Comparison of ENCODE assay signal across 13 cellular contexts in genomic region chr5:111697215-111697614, GRCh38. TPM values are rescaled to one million over a fixed set of nuclear protein-coding genes. Genes with fewer than 3 reads are reported as not detected.
DNase-seq lines count a peak whose midpoint lies in the region; FAIRE-seq and TF ChIP-seq lines count a peak whose summit lies in the region.
"Had no signal": no experiment of that assay in that cellular context is flagged by ENCODE, and none has a peak within 500 bp of the region (broad histone marks: within the 10 kb centered on the region; RNA-seq: fewer than 3 reads in every experiment).

No MANE protein-coding gene starts in this region.

- DNase-seq in G401 (ENCODE audit: low spot score): peak; percentile 62
- peak; percentile 37 for DNase-seq in NCI-H187 treated with DMSO at 0.1 percent for 48 hours (lab: John Stamatoyannopoulos, UW)
- peak; percentile 60 for DNase-seq in astrocyte of the hippocampus (ENCODE audit: low read depth, low spot score)
- peak; percentile 14 for DNase-seq in midbrain (lab: John Stamatoyannopoulos, UW)
- no peak for DNase-seq in activated T-cell treated with anti-CD3 and anti-CD28 coated beads, Interleukin-2, amount 50 U/mL, for 48 hours
- no peak for DNase-seq in H54 (ENCODE audit: insufficient read length, low spot score)
- DNase-seq in glutamatergic neuron: no peak
- no peak for DNase-seq in activated CD4-positive, alpha-beta T cell treated with anti-CD3 and anti-CD28 coated beads for 48 hours
- DNase-seq: activated CD4-positive, CD25-positive, alpha-beta regulatory T cell; activated T-cell treated with anti-CD3 and anti-CD28 coated beads, Interleukin-2, amount 50 U/mL, for 4 hours; IMR-90; tibial artery had no signal

- no peak overlapping the region for H3K27ac Mint-ChIP-seq in glutamatergic neuron (ENCODE audit: unreplicated experiment)

- H3K36me3 Mint-ChIP-seq in glutamatergic neuron (ENCODE audit: unreplicated experiment): no peaks in the 10 kb centered on the region

- H3K4me1 Mint-ChIP-seq in glutamatergic neuron (ENCODE audit: low read depth, unreplicated experiment): no peaks in the 10 kb centered on the region

- no peak overlapping the region for H3K4me3 Mint-ChIP-seq in glutamatergic neuron (ENCODE audit: unreplicated experiment)
- H3K4me3 Mint-ChIP-seq: activated T-cell treated with anti-CD3 and anti-CD28 coated beads, Interleukin-2, amount 50 U/mL, for 4 hours had no signal

- no peak for FAIRE-seq in H54 (lab: Jason Lieb, UNC)
- FAIRE-seq: D721Med had no signal

- in situ Hi-C loops in G401 (cut with HindIII; ENCODE audit: low sequenced_read_pairs): no loop called here

- no peak for TF ChIP-seq CTCF in glutamatergic neuron (IDR thresholded peaks at IDR 0.05; ENCODE audit: partially characterized antibody, unreplicated experiment)

- no peak for TF ChIP-seq POLR2A in H54 (IDR thresholded peaks at IDR 0.05; ENCODE audit: low read depth, low read length)

- peaks cover 2% of the 10 kb centered on the region for H3K9me3 Mint-ChIP-seq in glutamatergic neuron (ENCODE audit: unreplicated experiment)
- H3K9me3 Mint-ChIP-seq: activated T-cell treated with anti-CD3 and anti-CD28 coated beads, Interleukin-2, amount 50 U/mL, for 4 hours had no signal

- no peaks in the 10 kb centered on the region for H3K27me3 Mint-ChIP-seq in glutamatergic neuron (ENCODE audit: unreplicated experiment)

RNA-seq across cellular contexts. Expression of gene NREP, which starts 59.8 kb away (rescaled TPM):
- 2.3 and 6.9 TPM in 2 replicates for total RNA-seq in G401 (2014; rRNA removed; shearing (Covaris generic))
- total RNA-seq in glutamatergic neuron (ENCODE audit: unreplicated experiment): 904 TPM

Comparison
In these comparisons a context has a peak if more than half of its experiments do, and no peak if none do; other contexts are left out.
1. DNase-seq: peak in G401 (single experiment), NCI-H187 treated with DMSO at 0.1 percent for 48 hours (single experiment), astrocyte of the hippocampus (single experiment) and midbrain (single experiment); none in activated T-cell treated with anti-CD3 and anti-CD28 coated beads, Interleukin-2, amount 50 U/mL, for 48 hours (0 of 2), H54 (single experiment), glutamatergic neuron (single experiment) and activated CD4-positive, alpha-beta T cell treated with anti-CD3 and anti-CD28 coated beads for 48 hours (single experiment).
2. RNA of gene NREP, which starts 59.8 kb away (total RNA-seq): 904 TPM in glutamatergic neuron (single experiment); 2.3 to 6.9 TPM in G401; every median in the first group is over 100 times any median in the second.